In the genomic region with DNA sequence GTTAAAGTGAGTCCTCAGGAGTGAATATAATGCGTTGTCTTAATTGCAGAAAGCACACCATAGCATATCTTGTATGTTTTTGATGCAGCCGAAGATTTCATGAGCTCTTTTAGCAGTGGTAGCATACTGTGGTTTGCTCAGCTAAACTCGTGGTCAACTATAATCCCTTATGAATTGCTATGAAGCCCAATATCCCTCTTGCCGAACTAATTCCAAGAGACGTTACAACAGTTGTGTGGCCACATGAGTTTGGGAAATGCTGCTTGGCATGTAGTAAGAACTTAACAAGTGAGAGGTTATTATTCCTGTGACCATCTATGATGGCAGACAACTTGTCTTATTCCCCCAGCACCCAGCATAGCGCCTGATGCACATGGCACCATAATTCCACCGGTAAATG, we compare ENCODE assay signal across 19 cellular contexts. TPM values are rescaled to one million over a fixed set of nuclear protein-coding genes. Genes with fewer than 3 reads are reported as not detected.
DNase-seq lines count a peak whose midpoint lies in the region; ATAC-seq, FAIRE-seq and TF ChIP-seq lines count a peak whose summit lies in the region.
"Had no signal": no experiment of that assay in that cellular context is flagged by ENCODE, and none has a peak within 500 bp of the region (broad histone marks: within the 10 kb centered on the region; RNA-seq: fewer than 3 reads in every experiment).

No MANE protein-coding gene starts in this region.

- H3K79me2 ChIP-seq in GM12878 (ENCODE audit: control insufficient read depth, insufficient read depth, low read length), result no peaks in the 10 kb centered on the region

- TF ChIP-seq RAD21 in GM12878 (IDR thresholded peaks at IDR 0.05; ENCODE audit: insufficient read depth, low read depth, low read length), result no peak

- peaks cover 0 to 6% of the 10 kb centered on the region in 2 experiments; a peak in 1 of 4 replicates for H3K36me3 ChIP-seq in GM12878 (ENCODE audit: control insufficient read depth in 2 of 2, insufficient read depth in 2 of 2, low read length in 1 of 2)
- H3K36me3 ChIP-seq in esophagus muscularis mucosa, result peaks cover 3 to 70% (median 62%) of the 10 kb centered on the region in 4 donors
- H3K36me3 ChIP-seq: BE2C had no signal

- TF ChIP-seq EP300 in GM12878 (IDR thresholded peaks at IDR 0.05; ENCODE audit: borderline replicate concordance in 1 of 2, control insufficient read depth in 1 of 2, low read depth in 2 of 2, low read length in 2 of 2) (no peak), esophagus muscularis mucosa (IDR thresholded peaks at IDR 0.05) (no peak)

- intact Hi-C loops in GM12878 (cut with micrococcal nuclease; ENCODE audit: unreplicated experiment), result no loop called here
- intact Hi-C loops in esophagus muscularis mucosa (cut with DNase I), result no loop called here

- no peak overlapping the region for H3K4me2 ChIP-seq in GM12878 (ENCODE audit: control insufficient read depth, insufficient read depth)

- DNase-seq in MV-4-11 (lab: John Stamatoyannopoulos, UW) (peak; percentile 19), GM12878 (ENCODE audit: low read depth, low spot score) (no peak), fibroblast of villous mesenchyme (ENCODE audit: low read depth) (peak; percentile 44), retinal pigment epithelial cell (ENCODE audit: low read depth) (peak; percentile 22), esophagus muscularis mucosa (ENCODE audit: extremely low spot score) (no peak), SW480 (ENCODE audit: low spot score) (no peak), hepatic stellate cell (ENCODE audit: low spot score) (no peak)
- DNase-seq: ACHN; BE2C; C1 segment of cervical spinal cord; CD4-positive, CD25-positive, alpha-beta regulatory T cell; DMS153; DMS79; GDM1; GOT3; H7; HFFc6 had no signal

- H3K9me3 ChIP-seq in GM12878 (replicated peaks; ENCODE audit: control insufficient read depth, insufficient read depth, low read length) (no peaks in the 10 kb centered on the region), esophagus muscularis mucosa (no peaks in the 10 kb centered on the region)
- H3K9me3 ChIP-seq: BE2C had no signal

- WGBS in GM12878 (ENCODE audit: insufficient coverage, insufficient replicate concordance, low lambda C conversion rate, missing lambda C conversion rate), result 98% methylated on average over 7 of the region's 7 CpGs
- WGBS in esophagus muscularis mucosa, result 90% methylated on average over 7 of the region's 7 CpGs

- RAD21 ChIA-PET in GM12878 (lab: Charles Lee; ENCODE audit: unreplicated experiment), result no interaction called here

- H3K4me1 ChIP-seq in GM12878 (ENCODE audit: control insufficient read depth, insufficient read depth, low read length) (no peaks in the 10 kb centered on the region), esophagus muscularis mucosa (no peaks in the 10 kb centered on the region)
- H3K4me1 ChIP-seq: BE2C had no signal

- TSS peak; percentile 38 for BruUV-seq in GM12878 (replicated peaks; lab: Mats Ljungman, UMichigan)

- ATAC-seq in GM12878 (no peak), HG03565 (IDR thresholded peaks at IDR 0.05; ENCODE audit: unreplicated experiment) (no peak)
- ATAC-seq: HCT116 had no signal

- H3K9ac ChIP-seq in GM12878 (ENCODE audit: control insufficient read depth, insufficient read depth, low read length), result no peak overlapping the region

- H3K27ac ChIP-seq in GM12878 (ENCODE audit: control insufficient read depth, insufficient read depth) (no peak overlapping the region), esophagus muscularis mucosa (replicated peaks in 1 of 4) (no peak overlapping the region)

- H3K27me3 ChIP-seq in GM12878 (replicated peaks in 1 of 2; ENCODE audit: control insufficient read depth in 2 of 2, insufficient read depth in 2 of 2, low read length in 1 of 2) (no peaks in the 10 kb centered on the region), esophagus muscularis mucosa (no peaks in the 10 kb centered on the region)
- H3K27me3 ChIP-seq: BE2C had no signal

- in situ Hi-C loops in GM12878 (cut with MboI), result no loop called here

- H2AFZ ChIP-seq in GM12878 (ENCODE audit: control insufficient read depth, low read depth, low read length), result no peak overlapping the region

- TF ChIP-seq POLR2A in GM12878 (IDR thresholded peaks at IDR 0.05; ENCODE audit: low read depth, low read length), result no peak
- no peak for TF ChIP-seq POLR2A in esophagus muscularis mucosa (IDR thresholded peaks at IDR 0.05; ENCODE audit: low read depth)

- H4K20me1 ChIP-seq in GM12878 (ENCODE audit: control insufficient read depth, insufficient read depth), result no peaks in the 10 kb centered on the region; the same call in 1 of the 2 replicates

- SMC1A ChIA-PET in GM12878 (lab: Charles Lee; ENCODE audit: uncharacterized antibody, unreplicated experiment), result interaction anchor here (1.0 kb wide), 1 partner anchor 48 kb away, joined by 3 read pairs; no protein-coding TSS in a partner anchor

- H3K4me3 ChIP-seq in GM12878 (no peak overlapping the region), fibroblast of villous mesenchyme (ENCODE audit: low read depth, low read length) (no peak overlapping the region), retinal pigment epithelial cell (ENCODE audit: low read length) (no peak overlapping the region), esophagus muscularis mucosa (no peak overlapping the region)

- CTCF ChIA-PET in GM12878 (lab: Yijun Ruan, JAX), result no interaction called here

- no peak for FAIRE-seq in GM12878 (lab: Jason Lieb, UNC)

- TF ChIP-seq CTCF in GM12878 (IDR thresholded peaks at IDR 0.05 in 2 of 3, conservative IDR thresholded peaks at IDR 0.05 in 1 of 3; ENCODE audit: control insufficient read depth in 2 of 3, extremely low read depth in 1 of 3, insufficient read depth in 1 of 3, low read depth in 3 of 3, low read length in 3 of 3), result no peak
- TF ChIP-seq CTCF in fibroblast of villous mesenchyme (IDR thresholded peaks at IDR 0.05; ENCODE audit: insufficient read depth, low read depth, low read length), result no peak
- TF ChIP-seq CTCF in retinal pigment epithelial cell (conservative IDR thresholded peaks at IDR 0.05; ENCODE audit: low read depth, low read length), result no peak
- no peak for TF ChIP-seq CTCF in esophagus muscularis mucosa (IDR thresholded peaks at IDR 0.05)

- POLR2A ChIA-PET in GM12878 (lab: Charles Lee), result interaction anchor here (1.1 kb wide), 1 partner anchor 15 kb away, joined by 3 read pairs; no protein-coding TSS in a partner anchor

RNA-seq across cellular contexts. Expression of a gene that starts 30.7 kb away (rescaled TPM):
- 12.6 and 13.9 TPM in 2 replicates for total RNA-seq in GM12878 (2013; cell fraction: nucleolus; rRNA removed)
- total RNA-seq in GM12878 (2014; rRNA removed) (20.7 and 23.1 TPM in 2 replicates), GM12878 (2014; rRNA removed; fragmentation: Illumina TruSeq; extraction: Trizol) (20.9 and 22.1 TPM in 2 replicates), GM12878 (2021) (17.6 and 20.3 TPM in 2 replicates), fibroblast of villous mesenchyme (39.9 and 51.4 TPM in 2 replicates), esophagus muscularis mucosa (10 to 100 TPM; 22.5 to 30.9 (median 28.5) TPM)
- 4.9 TPM for polyA plus RNA-seq in GM12878 (2011; ENCODE audit: low read depth)
- polyA plus RNA-seq in GM12878 (2011; rRNA removed) (11.5 and 16.7 TPM in 2 replicates), GM12878 (2014; fragmentation: Illumina TruSeq; extraction: Trizol) (11.3 and 13.6 TPM in 2 replicates), GM12878 (2014; fragmentation: Nextera tagmentation; extraction: Ambion mirVana) (1 to 10 TPM; 5.9 to 6.1 TPM), GM12878 (2014; rRNA removed) (14.8 and 15.1 TPM in 2 replicates), GM12878 (2016; fragmentation: Nextera tagmentation; extraction: Ambion mirVana) (10 to 100 TPM; 29.2 to 29.9 TPM)
- 7.7 and 7.9 TPM in 2 replicates for polyA plus RNA-seq in GM12878 (2011; cell fraction: cytosol; rRNA removed)
- 3.1 and 3.3 TPM in 2 replicates for polyA plus RNA-seq in GM12878 (2011; cell fraction: nucleus; rRNA removed)
- polyA plus RNA-seq in GM12878 (2012), result 9.0 and 9.8 TPM in 2 replicates
- 9.9 and 10.0 TPM in 2 replicates for polyA minus RNA-seq in GM12878 (2011; rRNA and poly(A)+ RNA removed)
- 5.3 and 6.8 TPM in 2 replicates for polyA minus RNA-seq in GM12878 (2011; cell fraction: cytosol; rRNA and poly(A)+ RNA removed)
- polyA minus RNA-seq in GM12878 (2011; cell fraction: nucleus; rRNA and poly(A)+ RNA removed), result 2.7 and 5.3 TPM in 2 replicates

RNA-seq across cellular contexts. Expression of a gene that starts 36.1 kb away (rescaled TPM):
- 23.7 and 24.1 TPM in 2 replicates for total RNA-seq in GM12878 (2013; cell fraction: nucleolus; rRNA removed)
- total RNA-seq in GM12878 (2014; rRNA removed) (18.9 and 20.5 TPM in 2 replicates), GM12878 (2014; rRNA removed; fragmentation: Illumina TruSeq; extraction: Trizol) (27.5 and 29.5 TPM in 2 replicates), GM12878 (2021) (19.7 and 20.1 TPM in 2 replicates), fibroblast of villous mesenchyme (8.1 and 13.8 TPM in 2 replicates), esophagus muscularis mucosa (10 to 100 TPM in 3 of 4 donors, 1 to 10 TPM in 1; 9.6 to 13.6 (median 11.9) TPM)
- 9.9 TPM for polyA plus RNA-seq in GM12878 (2011; ENCODE audit: low read depth)
- polyA plus RNA-seq in GM12878 (2011; rRNA removed) (40.7 and 46.2 TPM in 2 replicates), GM12878 (2014; fragmentation: Illumina TruSeq; extraction: Trizol) (33.4 and 40.9 TPM in 2 replicates), GM12878 (2014; fragmentation: Nextera tagmentation; extraction: Ambion mirVana) (10 to 100 TPM in 1 of 2 experiments, 1 to 10 TPM in 1; 9.9 to 13.2 TPM), GM12878 (2014; rRNA removed) (20.9 and 25.6 TPM in 2 replicates), GM12878 (2016; fragmentation: Nextera tagmentation; extraction: Ambion mirVana) (10 to 100 TPM; 17.6 to 17.8 TPM)
- polyA plus RNA-seq in GM12878 (2011; cell fraction: cytosol; rRNA removed), result 16.9 and 20.0 TPM in 2 replicates
- polyA plus RNA-seq in GM12878 (2011; cell fraction: nucleus; rRNA removed), result 35.0 and 35.4 TPM in 2 replicates
- polyA plus RNA-seq in GM12878 (2012), result 13.8 and 14.7 TPM in 2 replicates
- polyA minus RNA-seq in GM12878 (2011; rRNA and poly(A)+ RNA removed), result 13.5 and 17.5 TPM in 2 replicates
- 6.8 and 9.8 TPM in 2 replicates for polyA minus RNA-seq in GM12878 (2011; cell fraction: cytosol; rRNA and poly(A)+ RNA removed)
- 6.2 and 9.4 TPM in 2 replicates for polyA minus RNA-seq in GM12878 (2011; cell fraction: nucleus; rRNA and poly(A)+ RNA removed)

RNA-seq across cellular contexts. Expression of a gene that starts 37.7 kb away (rescaled TPM):
- total RNA-seq in GM12878 (2013; cell fraction: nucleolus; rRNA removed), result 51.7 and 54.8 TPM in 2 replicates
- total RNA-seq in GM12878 (2014; rRNA removed) (15.4 and 18.6 TPM in 2 replicates), GM12878 (2014; rRNA removed; fragmentation: Illumina TruSeq; extraction: Trizol) (17.6 and 17.8 TPM in 2 replicates), GM12878 (2021) (13.3 and 14.9 TPM in 2 replicates), fibroblast of villous mesenchyme (9.1 and 11.0 TPM in 2 replicates), esophagus muscularis mucosa (10 to 100 TPM in 3 of 4 donors, 1 to 10 TPM in 1; 9.8 to 18.3 (median 13.7) TPM)
- polyA plus RNA-seq in GM12878 (2011; ENCODE audit: low read depth), result 6.3 TPM
- polyA plus RNA-seq in GM12878 (2011; rRNA removed) (16.9 and 23.3 TPM in 2 replicates), GM12878 (2014; fragmentation: Illumina TruSeq; extraction: Trizol) (15.0 and 19.2 TPM in 2 replicates), GM12878 (2014; fragmentation: Nextera tagmentation; extraction: Ambion mirVana) (1 to 10 TPM; 5.9 to 7.7 TPM), GM12878 (2014; rRNA removed) (11.5 and 11.8 TPM in 2 replicates), GM12878 (2016; fragmentation: Nextera tagmentation; extraction: Ambion mirVana) (10 to 100 TPM; 11.9 to 13.5 TPM)
- 7.4 and 9.1 TPM in 2 replicates for polyA plus RNA-seq in GM12878 (2011; cell fraction: cytosol; rRNA removed)
- 11.1 and 12.1 TPM in 2 replicates for polyA plus RNA-seq in GM12878 (2011; cell fraction: nucleus; rRNA removed)
- 6.1 and 8.4 TPM in 2 replicates for polyA plus RNA-seq in GM12878 (2012)
- polyA minus RNA-seq in GM12878 (2011; rRNA and poly(A)+ RNA removed), result 18.9 and 20.1 TPM in 2 replicates
- polyA minus RNA-seq in GM12878 (2011; cell fraction: cytosol; rRNA and poly(A)+ RNA removed), result 5.1 and 7.9 TPM in 2 replicates
- 9.6 and 12.4 TPM in 2 replicates for polyA minus RNA-seq in GM12878 (2011; cell fraction: nucleus; rRNA and poly(A)+ RNA removed)

Comparison
In these comparisons a context has a peak if more than half of its experiments do, and no peak if none do; other contexts are left out.
1. DNase-seq: peak in MV-4-11 (single experiment), fibroblast of villous mesenchyme (single experiment) and retinal pigment epithelial cell (single experiment); none in GM12878 (single experiment), esophagus muscularis mucosa (single experiment), SW480 (single experiment) and hepatic stellate cell (single experiment).